9 cellular contexts compared by ENCODE assay signal in the genomic region with DNA sequence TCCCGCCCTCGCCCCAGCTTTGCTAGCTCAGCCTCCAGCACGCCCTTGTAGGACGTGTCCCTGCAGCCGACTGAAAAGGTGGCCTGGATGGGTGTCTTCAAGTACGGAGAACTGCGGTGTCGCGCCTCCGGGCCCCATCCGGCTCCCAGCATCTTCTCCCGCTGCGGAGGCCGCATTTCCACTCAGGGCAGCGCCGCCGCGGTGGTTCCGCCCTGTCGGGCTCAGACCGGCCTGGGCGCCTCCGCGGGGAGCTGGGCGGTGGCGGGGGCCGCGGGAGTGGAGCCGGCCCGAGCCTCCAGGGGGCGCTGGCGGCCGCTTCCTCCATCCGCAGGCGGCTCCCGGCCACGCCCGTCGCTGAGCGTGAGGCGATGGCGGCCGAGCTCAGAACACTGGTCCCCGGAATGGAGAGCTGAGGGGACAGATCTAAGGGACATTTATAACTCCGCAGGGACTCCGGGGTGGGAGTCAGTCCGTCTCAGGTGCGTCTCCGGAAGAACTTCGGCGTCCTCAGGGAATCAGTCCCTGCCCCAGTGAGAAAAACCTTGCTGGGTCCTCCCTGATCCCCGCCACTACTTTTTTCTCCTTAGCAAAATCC. TPM values are rescaled to one million over a fixed set of nuclear protein-coding genes. Genes with fewer than 3 reads are reported as not detected.
A peak's percentile ranks its signal among the peaks of the same experiment; 100 is the strongest.
DNase-seq lines count a peak whose midpoint lies in the region; ATAC-seq and TF ChIP-seq lines count a peak whose summit lies in the region.
"Had no signal": no experiment of that assay in that cellular context is flagged by ENCODE, and none has a peak within 500 bp of the region (broad histone marks: within the 10 kb centered on the region; RNA-seq: fewer than 3 reads in every experiment).

No MANE protein-coding gene starts in this region.

- no peaks in the 10 kb centered on the region for H3K36me3 ChIP-seq in adipocyte (ENCODE audit: control insufficient read depth, insufficient read depth, low read length, severe bottlenecking)

- intact Hi-C loops in right cardiac atrium (cut with DNase I) (no loop called here), sciatic nerve (cut with DNase I) (no loop called here)

- peak overlapping the region; percentile 87 for H3K9ac ChIP-seq in adipocyte (ENCODE audit: low read length)

- H3K9me3 ChIP-seq in adipocyte (ENCODE audit: control insufficient read depth, low read length) (no peaks in the 10 kb centered on the region), right cardiac atrium (ENCODE audit: control insufficient read depth, low read length) (no peaks in the 10 kb centered on the region)

- peak; percentile 55 for TF ChIP-seq EP300 in Ishikawa (IDR thresholded peaks at IDR 0.05; ENCODE audit: borderline replicate concordance)

- ATAC-seq in GM21381 (IDR thresholded peaks at IDR 0.05; ENCODE audit: unreplicated experiment) (peak; percentile 85), right cardiac atrium (peak; percentile 95 to 99), sciatic nerve (peak; percentile 93)

- DNase-seq in DMS 273 treated with DMSO at 0.1 percent for 48 hours (lab: John Stamatoyannopoulos, UW): peak; percentile 68
- DNase-seq in SKM-1 treated with dmso at 0.1 percent for 144 hours (lab: John Stamatoyannopoulos, UW; ENCODE audit: unreplicated experiment): peak; percentile 69
- DNase-seq in adipocyte (ENCODE audit: low read depth): peak; percentile 74
- DNase-seq in right cardiac atrium: peak; percentile 82 to 89 (median 88)
- peak; percentile 75 for DNase-seq in sciatic nerve (ENCODE audit: low spot score)
- no peak for DNase-seq in cortex of kidney (lab: John Stamatoyannopoulos, UW)

- peaks cover 6% of the 10 kb centered on the region for H3K4me1 ChIP-seq in adipocyte (ENCODE audit: control insufficient read depth, insufficient read depth, low read length)
- H3K4me1 ChIP-seq in right cardiac atrium (ENCODE audit: control insufficient read depth, insufficient read depth, low read length): no peaks in the 10 kb centered on the region

- H3K4me3 ChIP-seq in adipocyte (ENCODE audit: low read length): peak overlapping the region; percentile 83
- peak overlapping the region; percentile 36 for H3K4me3 ChIP-seq in right cardiac atrium (ENCODE audit: low read length)

- WGBS in right cardiac atrium: 7% methylated on average over 52 of the region's 52 CpGs

- no peak overlapping the region for H3K27ac ChIP-seq in right cardiac atrium (ENCODE audit: low read length)

- TF ChIP-seq RAD21 in Ishikawa (IDR thresholded peaks at IDR 0.05; ENCODE audit: low read depth): peak; percentile 56; the same call in 1 of the 2 replicates

- H3K27me3 ChIP-seq in adipocyte (replicated peaks; ENCODE audit: control insufficient read depth, insufficient read depth, low read length): no peaks in the 10 kb centered on the region
- no peaks in the 10 kb centered on the region for H3K27me3 ChIP-seq in right cardiac atrium (ENCODE audit: control insufficient read depth, insufficient read depth)

TF ChIP-seq in Ishikawa, 13 proteins besides CTCF, POLR2A, EP300 and RAD21:
- TF ChIP-seq USF1 (IDR thresholded peaks at IDR 0.05): no peak
- peak; percentile 34; the same call in 1 of the 2 replicates for TF ChIP-seq NFIC (IDR thresholded peaks at IDR 0.05)
- TF ChIP-seq, protein P1, sequence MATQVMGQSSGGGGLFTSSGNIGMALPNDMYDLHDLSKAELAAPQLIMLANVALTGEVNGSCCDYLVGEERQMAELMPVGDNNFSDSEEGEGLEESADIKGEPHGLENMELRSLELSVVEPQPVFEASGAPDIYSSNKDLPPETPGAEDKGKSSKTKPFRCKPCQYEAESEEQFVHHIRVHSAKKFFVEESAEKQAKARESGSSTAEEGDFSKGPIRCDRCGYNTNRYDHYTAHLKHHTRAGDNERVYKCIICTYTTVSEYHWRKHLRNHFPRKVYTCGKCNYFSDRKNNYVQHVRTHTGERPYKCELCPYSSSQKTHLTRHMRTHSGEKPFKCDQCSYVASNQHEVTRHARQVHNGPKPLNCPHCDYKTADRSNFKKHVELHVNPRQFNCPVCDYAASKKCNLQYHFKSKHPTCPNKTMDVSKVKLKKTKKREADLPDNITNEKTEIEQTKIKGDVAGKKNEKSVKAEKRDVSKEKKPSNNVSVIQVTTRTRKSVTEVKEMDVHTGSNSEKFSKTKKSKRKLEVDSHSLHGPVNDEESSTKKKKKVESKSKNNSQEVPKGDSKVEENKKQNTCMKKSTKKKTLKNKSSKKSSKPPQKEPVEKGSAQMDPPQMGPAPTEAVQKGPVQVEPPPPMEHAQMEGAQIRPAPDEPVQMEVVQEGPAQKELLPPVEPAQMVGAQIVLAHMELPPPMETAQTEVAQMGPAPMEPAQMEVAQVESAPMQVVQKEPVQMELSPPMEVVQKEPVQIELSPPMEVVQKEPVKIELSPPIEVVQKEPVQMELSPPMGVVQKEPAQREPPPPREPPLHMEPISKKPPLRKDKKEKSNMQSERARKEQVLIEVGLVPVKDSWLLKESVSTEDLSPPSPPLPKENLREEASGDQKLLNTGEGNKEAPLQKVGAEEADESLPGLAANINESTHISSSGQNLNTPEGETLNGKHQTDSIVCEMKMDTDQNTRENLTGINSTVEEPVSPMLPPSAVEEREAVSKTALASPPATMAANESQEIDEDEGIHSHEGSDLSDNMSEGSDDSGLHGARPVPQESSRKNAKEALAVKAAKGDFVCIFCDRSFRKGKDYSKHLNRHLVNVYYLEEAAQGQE (IDR thresholded peaks at IDR 0.05; ENCODE audit: low read depth): no peak
- TF ChIP-seq MAX (IDR thresholded peaks at IDR 0.05): no peak; the same call in 1 of the 2 replicates
- TF ChIP-seq EGR1 (IDR thresholded peaks at IDR 0.05): peak; percentile 46; the same call in 1 of the 2 replicates
- TF ChIP-seq CREB1 (IDR thresholded peaks at IDR 0.05; ENCODE audit: low read depth): no peak
- TF ChIP-seq ZBTB7A (IDR thresholded peaks at IDR 0.05; ENCODE audit: low read depth): no peak
- TF ChIP-seq TCF12 (IDR thresholded peaks at IDR 0.05; ENCODE audit: low read depth): peak; percentile 44; the same call in 1 of the 2 replicates
- no peak for TF ChIP-seq CEBPB (IDR thresholded peaks at IDR 0.05)
- peak; percentile 36; the same call in 1 of the 2 replicates for TF ChIP-seq TEAD4 (IDR thresholded peaks at IDR 0.05)
- TF ChIP-seq FOXM1 (IDR thresholded peaks at IDR 0.05; ENCODE audit: borderline replicate concordance, low read depth): no peak
- peak; percentile 88 for TF ChIP-seq YY1 (IDR thresholded peaks at IDR 0.05; ENCODE audit: low read depth)
- peak; percentile 83; the same call in 1 of the 2 replicates for TF ChIP-seq TAF1 (IDR thresholded peaks at IDR 0.05; ENCODE audit: low read depth)

RNA-seq across cellular contexts. Expression of gene SMCO1, which starts 13.6 kb away (rescaled TPM):
- total RNA-seq in right cardiac atrium (10 to 100 TPM; 12.1 to 48.1 (median 34.7) TPM), sciatic nerve (not detected)
- 46.1 TPM for polyA plus RNA-seq in right cardiac atrium
- total RNA-seq: pulmonary artery endothelial cell had no signal

RNA-seq across cellular contexts. Expression of gene RNF168, which starts 25.2 kb away (rescaled TPM):
- total RNA-seq in right cardiac atrium (10 to 100 TPM; 18.5 to 24.9 (median 22.6) TPM), sciatic nerve (31.6 TPM)
- polyA plus RNA-seq in right cardiac atrium: 6.8 TPM

RNA-seq across cellular contexts. Expression of gene WDR53, which starts 39.6 kb away (rescaled TPM):
- total RNA-seq in right cardiac atrium (10 to 100 TPM in 2 of 4 donors, 1 to 10 TPM in 2; 8.3 to 10.2 (median 9.6) TPM), sciatic nerve (13.5 TPM)
- polyA plus RNA-seq in right cardiac atrium: 10.3 TPM

RNA-seq across cellular contexts. Expression of gene FBXO45, which starts 39.7 kb away (rescaled TPM):
- total RNA-seq in right cardiac atrium: 1 to 10 TPM; 4.9 to 7.6 (median 6.9) TPM
- polyA plus RNA-seq in right cardiac atrium: 3.0 TPM
- 8.7 TPM for total RNA-seq in sciatic nerve

Comparison
In these comparisons a context has a peak if more than half of its experiments do, and no peak if none do; other contexts are left out.
1. RNA of gene SMCO1, which starts 13.6 kb away (total RNA-seq): 12.1 to 48.1 TPM in right cardiac atrium; not detected in sciatic nerve (single experiment); every median in the first group is over 10 times any median in the second.
2. Peak in every context shown above with its lines, with median percentiles within 50 percentile points of each other: ATAC-seq.